In the genomic region with DNA sequence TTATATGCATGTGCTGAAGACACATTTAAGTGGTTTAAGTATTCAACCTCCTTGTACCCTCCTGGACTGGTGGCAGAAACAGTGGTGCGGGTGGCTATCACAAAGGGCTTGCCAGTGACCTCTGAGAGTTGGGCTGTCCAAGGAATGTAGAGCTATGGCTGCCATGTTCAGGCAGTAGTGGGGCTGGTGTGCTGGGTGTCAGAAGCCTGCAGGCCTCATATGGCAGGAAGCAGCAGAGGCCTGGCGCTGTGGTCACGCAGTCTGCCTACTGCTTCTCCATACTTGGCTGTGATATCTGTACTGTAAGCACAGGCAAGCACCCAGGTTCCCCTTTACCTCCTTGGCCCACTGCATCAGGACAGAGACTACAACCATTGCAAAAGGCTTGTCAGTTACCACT, we compare ENCODE assay signal across 1 cellular context.
TF ChIP-seq lines count a peak whose summit lies in the region.

No MANE protein-coding gene starts in this region.

TF ChIP-seq in GM12878, 131 proteins besides CTCF, POLR2A, EP300 and RAD21 (continued from another document):
- TF ChIP-seq, protein P1, sequence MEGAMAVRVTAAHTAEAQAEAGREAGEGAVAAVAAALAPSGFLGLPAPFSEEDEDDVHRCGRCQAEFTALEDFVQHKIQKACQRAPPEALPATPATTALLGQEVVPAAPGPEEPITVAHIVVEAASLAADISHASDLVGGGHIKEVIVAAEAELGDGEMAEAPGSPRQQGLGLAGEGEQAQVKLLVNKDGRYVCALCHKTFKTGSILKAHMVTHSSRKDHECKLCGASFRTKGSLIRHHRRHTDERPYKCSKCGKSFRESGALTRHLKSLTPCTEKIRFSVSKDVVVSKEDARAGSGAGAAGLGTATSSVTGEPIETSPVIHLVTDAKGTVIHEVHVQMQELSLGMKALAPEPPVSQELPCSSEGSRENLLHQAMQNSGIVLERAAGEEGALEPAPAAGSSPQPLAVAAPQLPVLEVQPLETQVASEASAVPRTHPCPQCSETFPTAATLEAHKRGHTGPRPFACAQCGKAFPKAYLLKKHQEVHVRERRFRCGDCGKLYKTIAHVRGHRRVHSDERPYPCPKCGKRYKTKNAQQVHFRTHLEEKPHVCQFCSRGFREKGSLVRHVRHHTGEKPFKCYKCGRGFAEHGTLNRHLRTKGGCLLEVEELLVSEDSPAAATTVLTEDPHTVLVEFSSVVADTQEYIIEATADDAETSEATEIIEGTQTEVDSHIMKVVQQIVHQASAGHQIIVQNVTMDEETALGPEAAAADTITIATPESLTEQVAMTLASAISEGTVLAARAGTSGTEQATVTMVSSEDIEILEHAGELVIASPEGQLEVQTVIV (IDR thresholded peaks at IDR 0.05; ENCODE audit: borderline replicate concordance, partially characterized antibody): no peak
